19 cellular contexts compared by ENCODE assay signal in the genomic region with DNA sequence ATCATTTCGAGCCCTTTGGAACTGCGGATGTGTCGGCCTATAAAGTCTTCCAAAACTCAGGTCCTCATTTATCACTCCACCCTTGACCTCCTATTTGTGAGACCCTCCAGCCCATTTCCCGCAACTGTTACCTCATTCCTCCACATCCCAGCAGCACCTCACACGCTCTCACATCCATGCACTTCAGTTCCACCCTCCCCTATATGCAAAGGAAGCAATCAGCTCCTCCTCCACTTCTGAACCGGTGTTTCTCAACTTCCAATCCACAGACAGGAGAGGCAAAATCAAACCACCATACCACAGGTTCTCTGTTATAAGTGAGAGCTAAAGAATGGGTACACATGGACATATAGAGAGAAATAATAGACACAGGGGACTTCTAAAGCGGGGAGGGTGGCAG. TPM values are rescaled to one million over a fixed set of nuclear protein-coding genes. Genes with fewer than 3 reads are reported as not detected.
DNase-seq lines count a peak whose midpoint lies in the region; ATAC-seq and TF ChIP-seq lines count a peak whose summit lies in the region.
"Had no signal": no experiment of that assay in that cellular context is flagged by ENCODE, and none has a peak within 500 bp of the region (broad histone marks: within the 10 kb centered on the region; RNA-seq: fewer than 3 reads in every experiment).

No MANE protein-coding gene starts in this region.

- H3K27ac ChIP-seq in heart left ventricle (peak overlapping the region; percentile 5 to 89 (median 59)), esophagus (ENCODE audit: low read depth in 2 of 2, low read length in 1 of 2) (peak overlapping the region; percentile 12 to 66), tibial artery (peak overlapping the region; percentile 36 to 44)
- H3K27ac ChIP-seq: 22Rv1, KMS-11 had no signal

- H3K36me3 ChIP-seq in heart left ventricle (no peaks in the 10 kb centered on the region), esophagus (ENCODE audit: control insufficient read depth in 2 of 2, insufficient read depth in 2 of 2, low read length in 1 of 2) (no peaks in the 10 kb centered on the region), neuron (ENCODE audit: insufficient read depth, low read length) (no peaks in the 10 kb centered on the region), tibial artery (no peaks in the 10 kb centered on the region)

- H3K4me3 ChIP-seq in heart left ventricle, result no peak overlapping the region
- H3K4me3 ChIP-seq in esophagus (ENCODE audit: low read depth in 1 of 2, low read length in 2 of 2), result no peak overlapping the region
- no peak overlapping the region for H3K4me3 ChIP-seq in neuron (ENCODE audit: low read length)
- no peak overlapping the region for H3K4me3 ChIP-seq in tibial artery

- intact Hi-C loops in heart left ventricle (cut with DNase I) (no loop called here), Right ventricle myocardium inferior (cut with DNase I) (no loop called here), tibial artery (cut with DNase I; ENCODE audit: low total_unique reads) (no loop called here)

- ATAC-seq in heart left ventricle, result no peak
- ATAC-seq in Right ventricle myocardium inferior, result no peak
- no peak for ATAC-seq in GM18861 (IDR thresholded peaks at IDR 0.05; ENCODE audit: unreplicated experiment)
- ATAC-seq: Panc1 had no signal

- DNase-seq in heart left ventricle (no peak), Right ventricle myocardium inferior (ENCODE audit: missing footprints) (no peak), tibial artery (no peak), Kasumi-1 (lab: John Stamatoyannopoulos, UW) (no peak)
- no peak for DNase-seq in activated CD4-positive, alpha-beta T cell treated with anti-CD3 and anti-CD28 coated beads, Interleukin-2, amount 50 U/mL, for 4 hours
- DNase-seq: CD8-positive, alpha-beta memory T cell; GF-D8; MM.1S; NCI-H1105 treated with DMSO at 0.1 percent for 48 hours; NCI-H187; NCI-H2171; NCI-H748 treated with DMSO at 0.1 percent for 48 hours; SHP77 had no signal

- H3K9me3 ChIP-seq in heart left ventricle (no peaks in the 10 kb centered on the region), esophagus (ENCODE audit: control insufficient read depth in 2 of 2, insufficient read depth in 1 of 2, low read depth in 1 of 2, low read length in 1 of 2) (peaks cover 0 to 3% of the 10 kb centered on the region in 2 donors), neuron (ENCODE audit: low read length) (no peaks in the 10 kb centered on the region), tibial artery (no peaks in the 10 kb centered on the region)

- TF ChIP-seq CTCF in heart left ventricle (IDR thresholded peaks at IDR 0.05), result no peak
- TF ChIP-seq CTCF in tibial artery (IDR thresholded peaks at IDR 0.05), result no peak

- WGBS in heart left ventricle, 4 donors, result 63 to 79% (median 71%) methylated on average over 7 of the region's 7 CpGs
- 88 to 90% methylated on average over 7 of the region's 7 CpGs for WGBS in esophagus, 2 donors

- peaks cover 0 to 3% (median 0%) of the 10 kb centered on the region in 9 donors for H3K27me3 ChIP-seq in heart left ventricle
- H3K27me3 ChIP-seq in esophagus (ENCODE audit: control insufficient read depth in 1 of 2, insufficient read depth in 2 of 2, low read length in 2 of 2), result peaks cover 0 to 3% of the 10 kb centered on the region in 2 donors
- peaks cover 2% of the 10 kb centered on the region for H3K27me3 ChIP-seq in neuron (ENCODE audit: insufficient read depth, low read length)
- no peaks in the 10 kb centered on the region for H3K27me3 ChIP-seq in tibial artery

- H2AFZ ChIP-seq in neuron (ENCODE audit: low read depth, low read length), result peak overlapping the region; percentile 29

- no peak for TF ChIP-seq POLR2A in heart left ventricle (IDR thresholded peaks at IDR 0.05)

- H3K4me1 ChIP-seq in heart left ventricle (peaks cover 2 to 29% (median 19%) of the 10 kb centered on the region in 12 donors), esophagus (ENCODE audit: control insufficient read depth in 2 of 2, insufficient read depth in 2 of 2, low read length in 1 of 2) (peaks cover 0 to 2% of the 10 kb centered on the region in 2 donors), neuron (ENCODE audit: insufficient read depth, low read length) (peaks cover 12% of the 10 kb centered on the region), tibial artery (peaks cover 0 to 18% (median 9%) of the 10 kb centered on the region in 4 donors)

RNA-seq across cellular contexts. Expression of a gene that starts 36.7 kb away (rescaled TPM):
- total RNA-seq in heart left ventricle, result 10 to 100 TPM; 11.2 to 22.4 (median 17.1) TPM
- 1 to 10 TPM; 5.8 to 9.2 TPM for polyA plus RNA-seq in heart left ventricle
- 20.0 TPM for total RNA-seq in Right ventricle myocardium inferior
- 10 to 100 TPM in 1 of 2 donors, 1 to 10 TPM in 1; 10.0 to 13.7 TPM for polyA plus RNA-seq in esophagus
- total RNA-seq: CD8-positive, alpha-beta memory T cell had no signal
- polyA plus RNA-seq: CD8-positive, alpha-beta memory T cell had no signal
